8 cellular contexts compared by ENCODE assay signal in the genomic region with DNA sequence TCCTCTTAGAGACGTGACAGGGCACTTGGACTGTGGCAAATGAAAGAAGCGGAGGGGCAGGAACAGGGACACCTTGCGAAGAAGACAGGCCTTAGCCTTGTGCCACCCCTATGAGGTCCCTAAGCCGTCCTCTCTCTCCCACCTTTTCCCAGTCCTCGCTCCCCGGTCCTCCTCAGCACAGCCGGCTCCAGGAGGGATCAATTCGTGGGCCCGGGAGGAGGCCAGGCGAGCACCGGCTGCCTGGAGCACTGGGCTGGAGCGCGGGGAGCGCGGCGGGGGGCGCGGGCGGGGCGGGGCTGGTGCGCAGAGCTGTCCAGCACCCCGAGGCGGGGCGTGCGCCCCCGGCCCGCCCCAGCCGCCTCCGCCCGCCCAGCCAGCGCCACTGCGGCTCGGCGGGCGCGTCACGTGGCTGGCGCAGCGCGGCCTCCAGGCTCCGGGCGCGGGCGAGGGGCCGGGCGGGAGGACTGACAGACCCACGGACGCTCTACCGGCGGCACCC. TPM values are rescaled to one million over a fixed set of nuclear protein-coding genes. Genes with fewer than 3 reads are reported as not detected.
A peak's percentile ranks its signal among the peaks of the same experiment; 100 is the strongest.
DNase-seq lines count a peak whose midpoint lies in the region; ATAC-seq and TF ChIP-seq lines count a peak whose summit lies in the region.

A gene with protein sequence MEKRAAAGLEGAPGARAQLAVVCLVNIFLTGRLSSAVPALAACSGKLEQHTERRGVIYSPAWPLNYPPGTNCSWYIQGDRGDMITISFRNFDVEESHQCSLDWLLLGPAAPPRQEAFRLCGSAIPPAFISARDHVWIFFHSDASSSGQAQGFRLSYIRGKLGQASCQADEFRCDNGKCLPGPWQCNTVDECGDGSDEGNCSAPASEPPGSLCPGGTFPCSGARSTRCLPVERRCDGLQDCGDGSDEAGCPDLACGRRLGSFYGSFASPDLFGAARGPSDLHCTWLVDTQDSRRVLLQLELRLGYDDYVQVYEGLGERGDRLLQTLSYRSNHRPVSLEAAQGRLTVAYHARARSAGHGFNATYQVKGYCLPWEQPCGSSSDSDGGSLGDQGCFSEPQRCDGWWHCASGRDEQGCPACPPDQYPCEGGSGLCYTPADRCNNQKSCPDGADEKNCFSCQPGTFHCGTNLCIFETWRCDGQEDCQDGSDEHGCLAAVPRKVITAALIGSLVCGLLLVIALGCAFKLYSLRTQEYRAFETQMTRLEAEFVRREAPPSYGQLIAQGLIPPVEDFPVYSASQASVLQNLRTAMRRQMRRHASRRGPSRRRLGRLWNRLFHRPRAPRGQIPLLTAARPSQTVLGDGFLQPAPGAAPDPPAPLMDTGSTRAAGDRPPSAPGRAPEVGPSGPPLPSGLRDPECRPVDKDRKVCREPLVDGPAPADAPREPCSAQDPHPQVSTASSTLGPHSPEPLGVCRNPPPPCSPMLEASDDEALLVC (plus strand): TSS at position 467 of the 499 bp plus-strand sequence. CDS start 456 bp downstream, outside the sequence.

- H3K4me1 ChIP-seq in SJSA1 (replicated peaks): peaks cover 8% of the 10 kb centered on the region
- peaks cover 15% of the 10 kb centered on the region for H3K4me1 ChIP-seq in muscle layer of colon (ENCODE audit: insufficient read depth, low read length)
- peaks cover 0 to 10% of the 10 kb centered on the region in 2 donors for H3K4me1 ChIP-seq in uterus

- no peaks in the 10 kb centered on the region for H3K36me3 Mint-ChIP-seq in stimulated activated naive CD8-positive, alpha-beta T cell treated with anti-CD3 and anti-CD28 coated beads, Interleukin-15, Interleukin-2, amounts not matched to agents 100 ng/mL and 50 ng/mL, for 24 hours (ENCODE audit: low read depth)

- peak within 1 kb of the TSS; percentile 32 for H3K4me3 ChIP-seq in SJSA1
- peak within 1 kb of the TSS; percentile 65 to 71 for H3K4me3 ChIP-seq in muscle layer of colon (ENCODE audit: low read depth in 1 of 2, low read length in 2 of 2)
- peak within 1 kb of the TSS; percentile 56 to 90 for H3K4me3 ChIP-seq in uterus

- H3K4me3 Mint-ChIP-seq in stimulated activated naive CD8-positive, alpha-beta T cell treated with anti-CD3 and anti-CD28 coated beads, Interleukin-15, Interleukin-2, amounts not matched to agents 100 ng/mL and 50 ng/mL, for 24 hours: peak within 1 kb of the TSS; percentile 59

- H3K9me3 ChIP-seq in SJSA1 (replicated peaks) (no peaks in the 10 kb centered on the region), muscle layer of colon (ENCODE audit: low read length) (no peaks in the 10 kb centered on the region), uterus (no peaks in the 10 kb centered on the region)

- peak within 1 kb of the TSS; percentile 21 for H3K9ac ChIP-seq in muscle layer of colon (ENCODE audit: low read length)

- no peak for TF ChIP-seq POLR2A in uterus (IDR thresholded peaks at IDR 0.05)

- no peaks in the 10 kb centered on the region for H3K4me1 Mint-ChIP-seq in stimulated activated naive CD8-positive, alpha-beta T cell treated with anti-CD3 and anti-CD28 coated beads, Interleukin-15, Interleukin-2, amounts not matched to agents 100 ng/mL and 50 ng/mL, for 24 hours (ENCODE audit: low read depth)

- peaks cover 30% of the 10 kb centered on the region for H3K27me3 Mint-ChIP-seq in stimulated activated naive CD8-positive, alpha-beta T cell treated with anti-CD3 and anti-CD28 coated beads, Interleukin-15, Interleukin-2, amounts not matched to agents 100 ng/mL and 50 ng/mL, for 24 hours

- H3K27me3 ChIP-seq in SJSA1 (replicated peaks): peaks cover 48% of the 10 kb centered on the region
- no peaks in the 10 kb centered on the region for H3K27me3 ChIP-seq in muscle layer of colon (ENCODE audit: control insufficient read depth in 1 of 2, insufficient read depth in 2 of 2, low read length in 2 of 2)
- no peaks in the 10 kb centered on the region for H3K27me3 ChIP-seq in uterus

- no peak within 1 kb of the TSS for H3K27ac ChIP-seq in SJSA1
- H3K27ac ChIP-seq in muscle layer of colon (ENCODE audit: low read depth, low read length): no peak within 1 kb of the TSS
- peak within 1 kb of the TSS; percentile 39 to 73 for H3K27ac ChIP-seq in uterus

- intact Hi-C loops in uterus (cut with DNase I; ENCODE audit: low total_unique reads): no loop called here

- ATAC-seq in stimulated activated naive CD8-positive, alpha-beta T cell treated with anti-CD3 and anti-CD28 coated beads, Interleukin-15, Interleukin-2, amounts not matched to agents 100 U/mL and 50 U/mL, for 24 hours: no peak
- ATAC-seq in esophagus mucosa (peak; percentile 33), HG03097 (IDR thresholded peaks at IDR 0.05; ENCODE audit: low FRiP score, unreplicated experiment) (no peak)

- H3K36me3 ChIP-seq in SJSA1 (no peaks in the 10 kb centered on the region), muscle layer of colon (ENCODE audit: insufficient read depth, low read length) (no peaks in the 10 kb centered on the region), uterus (no peaks in the 10 kb centered on the region)

- DNase-seq in stimulated activated naive CD8-positive, alpha-beta T cell treated with anti-CD3 and anti-CD28 coated beads, Interleukin-15, Interleukin-2, amounts not matched to agents 100 U/mL and 50 U/mL, for 24 hours: no peak
- no peak for DNase-seq in SJSA1 (ENCODE audit: low read depth in 1 of 2, low spot score in 2 of 2)
- DNase-seq in uterus: peak in 1 of 2 donors; percentile 49
- no peak for DNase-seq in stimulated activated CD4-positive, alpha-beta T cell treated with anti-CD3 and anti-CD28 coated beads, Interleukin-12 subunit alpha, Interleukin-12 subunit beta, amount 100 ng/mL, for 4 hours

- TF ChIP-seq CTCF in uterus (IDR thresholded peaks at IDR 0.05): no peak

- H3K9me3 Mint-ChIP-seq in stimulated activated naive CD8-positive, alpha-beta T cell treated with anti-CD3 and anti-CD28 coated beads, Interleukin-15, Interleukin-2, amounts not matched to agents 100 ng/mL and 50 ng/mL, for 24 hours: no peaks in the 10 kb centered on the region

- H3K27ac Mint-ChIP-seq in stimulated activated naive CD8-positive, alpha-beta T cell treated with anti-CD3 and anti-CD28 coated beads, Interleukin-15, Interleukin-2, amounts not matched to agents 100 ng/mL and 50 ng/mL, for 24 hours: no peak within 1 kb of the TSS

RNA-seq across cellular contexts. Expression of the gene that starts here (rescaled TPM):
- 2.1 and 2.9 TPM in 2 replicates for total RNA-seq in SJSA1 (2014; rRNA removed; shearing (Covaris generic))
- total RNA-seq in esophagus mucosa: 3.9 TPM
- 10 to 100 TPM in 3 of 4 donors, 1 to 10 TPM in 1; 5.9 to 26.9 (median 23.3) TPM for total RNA-seq in uterus

Comparison
In these comparisons a context has a peak if more than half of its experiments do, and no peak if none do; other contexts are left out.
1. H3K27ac ChIP-seq: peak in uterus (2 of 2); none in SJSA1 (single experiment) and muscle layer of colon (single experiment).
2. Peak in every context shown above with its lines, with median percentiles within 50 percentile points of each other: H3K4me3 ChIP-seq.